Comparison of ENCODE assay signal across 1 cellular context in the genomic region with DNA sequence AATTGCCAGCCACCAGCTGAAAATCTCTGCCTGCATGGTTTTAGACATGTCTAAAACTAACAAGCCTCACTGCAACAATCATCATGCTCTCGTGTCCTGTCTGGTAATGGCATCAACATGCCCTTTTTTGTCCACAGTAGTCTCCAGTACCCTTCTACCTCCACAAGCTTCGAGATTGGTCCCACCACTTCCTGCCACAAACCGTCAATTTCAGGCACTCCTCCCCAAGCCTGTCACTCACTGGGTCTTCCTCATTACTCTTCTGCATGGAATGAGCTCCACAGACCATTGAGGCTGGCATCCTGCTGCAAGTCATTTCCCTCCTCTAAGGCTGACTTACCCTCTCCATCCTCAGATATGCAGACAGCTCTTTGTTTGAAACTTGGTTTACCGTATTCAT.
TF ChIP-seq lines count a peak whose summit lies in the region.

No MANE protein-coding gene starts in this region.

TF ChIP-seq in IMR-90, 13 proteins besides CTCF, POLR2A, EP300 and RAD21 (continued from another document):
- TF ChIP-seq, protein P1, sequence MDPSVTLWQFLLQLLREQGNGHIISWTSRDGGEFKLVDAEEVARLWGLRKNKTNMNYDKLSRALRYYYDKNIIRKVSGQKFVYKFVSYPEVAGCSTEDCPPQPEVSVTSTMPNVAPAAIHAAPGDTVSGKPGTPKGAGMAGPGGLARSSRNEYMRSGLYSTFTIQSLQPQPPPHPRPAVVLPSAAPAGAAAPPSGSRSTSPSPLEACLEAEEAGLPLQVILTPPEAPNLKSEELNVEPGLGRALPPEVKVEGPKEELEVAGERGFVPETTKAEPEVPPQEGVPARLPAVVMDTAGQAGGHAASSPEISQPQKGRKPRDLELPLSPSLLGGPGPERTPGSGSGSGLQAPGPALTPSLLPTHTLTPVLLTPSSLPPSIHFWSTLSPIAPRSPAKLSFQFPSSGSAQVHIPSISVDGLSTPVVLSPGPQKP (IDR thresholded peaks at IDR 0.05; ENCODE audit: borderline replicate concordance, low read depth, low read length) = no peak
- TF ChIP-seq MAZ (IDR thresholded peaks at IDR 0.05; ENCODE audit: borderline replicate concordance, low read depth, low read length) (no peak), MXI1 (IDR thresholded peaks at IDR 0.05; ENCODE audit: borderline replicate concordance, low read depth, low read length) (no peak), RFX5 (IDR thresholded peaks at IDR 0.05; ENCODE audit: low read depth, low read length) (no peak), RCOR1 (IDR thresholded peaks at IDR 0.05; ENCODE audit: insufficient replicate concordance, low read length) (no peak), CEBPB (IDR thresholded peaks at IDR 0.05; ENCODE audit: low read depth, low read length) (no peak)
TF ChIP-seq in IMR-90: peak in this region for 0.
